In genomic region chrX:96704661-96705060, GRCh38 we compare ENCODE assay signal across 17 cellular contexts.
"Had no signal": no experiment of that assay in that cellular context is flagged by ENCODE, and none has a peak within 500 bp of the region (broad histone marks: within the 10 kb centered on the region; RNA-seq: fewer than 3 reads in every experiment).

No MANE protein-coding gene starts in this region.

- DNase-seq: activated CD4-positive, alpha-beta memory T cell treated with anti-CD3 and anti-CD28 coated beads for 36 hours; activated gamma-delta T cell; activated T-cell treated with anti-CD3 and anti-CD28 coated beads, Interleukin-2, amount 50 U/mL, for 4 hours; amygdala; hypothalamus; naive thymus-derived CD4-positive, alpha-beta T cell; stimulated activated CD4-positive, alpha-beta T cell treated with anti-CD3 and anti-CD28 coated beads, Interleukin-2, amount 100 ng/mL, for 48 hours; stimulated activated CD8-positive, alpha-beta memory T cell treated with anti-CD3 and anti-CD28 coated beads, Interleukin-4, amount 100 ng/mL, for 48 hours; stimulated activated naive CD8-positive, alpha-beta T cell treated with anti-CD3 and anti-CD28 coated beads, Interleukin-15, Interleukin-2, amounts not matched to agents 100 U/mL and 50 U/mL, for 24 hours; T1000; upper lobe of right lung had no signal

- H3K4me3 ChIP-seq: cardiac muscle cell, upper lobe of right lung had no signal

- H3K27ac Mint-ChIP-seq: activated CD4-positive, alpha-beta memory T cell treated with anti-CD3 and anti-CD28 coated beads for 36 hours; activated naive CD8-positive, alpha-beta T cell; naive thymus-derived CD4-positive, alpha-beta T cell; progenitor cell of endocrine pancreas had no signal

- H3K9me3 ChIP-seq: neutrophil, upper lobe of right lung had no signal

- H3K27me3 Mint-ChIP-seq: activated CD4-positive, alpha-beta memory T cell treated with anti-CD3 and anti-CD28 coated beads for 36 hours; activated naive CD8-positive, alpha-beta T cell; naive thymus-derived CD4-positive, alpha-beta T cell; progenitor cell of endocrine pancreas had no signal

- H3K36me3 Mint-ChIP-seq: activated CD4-positive, alpha-beta memory T cell treated with anti-CD3 and anti-CD28 coated beads for 36 hours had no signal

- FAIRE-seq: colon had no signal

- H3K27ac ChIP-seq: cardiac muscle cell, neutrophil, upper lobe of right lung, VCaP had no signal

- H3K36me3 ChIP-seq: cardiac muscle cell, neutrophil, upper lobe of right lung had no signal

- H3K4me3 Mint-ChIP-seq: activated CD4-positive, alpha-beta memory T cell treated with anti-CD3 and anti-CD28 coated beads for 36 hours; activated naive CD8-positive, alpha-beta T cell; activated T-cell treated with anti-CD3 and anti-CD28 coated beads, Interleukin-2, amount 50 U/mL, for 4 hours; naive thymus-derived CD4-positive, alpha-beta T cell had no signal

- H3K27me3 ChIP-seq: cardiac muscle cell, neutrophil, upper lobe of right lung had no signal

- H3K4me1 ChIP-seq: upper lobe of right lung had no signal

- H3K9me3 Mint-ChIP-seq: activated CD4-positive, alpha-beta memory T cell treated with anti-CD3 and anti-CD28 coated beads for 36 hours; activated T-cell treated with anti-CD3 and anti-CD28 coated beads, Interleukin-2, amount 50 U/mL, for 4 hours had no signal
